Comparison of ENCODE assay signal across 22 cellular contexts in genomic region chr6:118163609-118164008, GRCh38.
"Had no signal": no experiment of that assay in that cellular context is flagged by ENCODE, and none has a peak within 500 bp of the region (broad histone marks: within the 10 kb centered on the region; RNA-seq: fewer than 3 reads in every experiment).

No MANE protein-coding gene starts in this region.

- H3K36me3 ChIP-seq: MG63, SJSA1 had no signal

- DNase-seq: IMR-90, Karpas-422, KG1, MG63, NCI-H1092 treated with DMSO at 0.1 percent for 48 hours, NCI-H1436, NCI-H187, NCI-H2029, NCI-H2081 treated with DMSO at 0.1 percent for 48 hours, NCI-H2171, NCI-H226, NCI-H446, NCI-H510A, NCI-H524 treated with DMSO at 0.1 percent for 48 hours, NCI-H69, NCI-H774, Right ventricle myocardium superior, RPMI8226, SIG-M5, SK-N-SH had no signal

- H3K27me3 ChIP-seq: MG63 had no signal

- ATAC-seq: HepG2 had no signal

- H3K27ac ChIP-seq: SJSA1 had no signal

- H3K9ac ChIP-seq: SK-N-SH had no signal

- H3K9me2 ChIP-seq: SK-N-SH had no signal

- H3K4me3 ChIP-seq: MG63, SJSA1 had no signal

- H3K9me3 ChIP-seq: MG63, SJSA1, SK-N-SH had no signal

- H3K4me1 ChIP-seq: SJSA1 had no signal

- H3K4me2 ChIP-seq: SK-N-SH had no signal
